In genomic region chr19:45156751-45157150, GRCh38 we compare ENCODE assay signal across 1 cellular context.
TF ChIP-seq lines count a peak whose summit lies in the region.

No MANE protein-coding gene starts in this region.

TF ChIP-seq in WTC11, 78 proteins besides CTCF, POLR2A, EP300 and RAD21 (continued from another document):
- TF ChIP-seq JAZF1 (CRISPR knock-in tag; IDR thresholded peaks at IDR 0.05): no peak
- TF ChIP-seq JUN (CRISPR knock-in tag; IDR thresholded peaks at IDR 0.05): no peak
- no peak for TF ChIP-seq ZSCAN18 (CRISPR knock-in tag; IDR thresholded peaks at IDR 0.05)
- TF ChIP-seq E2F5 (CRISPR knock-in tag; IDR thresholded peaks at IDR 0.05): no peak
- TF ChIP-seq RORB (CRISPR knock-in tag; IDR thresholded peaks at IDR 0.05): no peak
- no peak for TF ChIP-seq MYBL2 (CRISPR knock-in tag; IDR thresholded peaks at IDR 0.05)
- TF ChIP-seq ZNF121 (CRISPR knock-in tag; IDR thresholded peaks at IDR 0.05): no peak
